Comparison of ENCODE assay signal across 1 cellular context in genomic region chr14:95515523-95516517, GRCh38.
TF ChIP-seq lines count a peak whose summit lies in the region.

No MANE protein-coding gene starts in this region.

TF ChIP-seq in HepG2, 621 proteins besides CTCF, POLR2A, EP300 and RAD21 (continued from another document and continues in another):
- no peak for TF ChIP-seq SOX6 (IDR thresholded peaks at IDR 0.05)
- peak; percentile 44 for TF ChIP-seq SOX6 (CRISPR knock-in tag; IDR thresholded peaks at IDR 0.05)
- TF ChIP-seq ZBTB33 (CRISPR knock-in tag; IDR thresholded peaks at IDR 0.05), result no peak
- no peak for TF ChIP-seq DNMT3B (CRISPR knock-in tag; conservative IDR thresholded peaks at IDR 0.05)
- no peak for TF ChIP-seq ARNTL (CRISPR knock-in tag; IDR thresholded peaks at IDR 0.05)
- TF ChIP-seq CREM (IDR thresholded peaks at IDR 0.05), result no peak
- no peak for TF ChIP-seq CREM (CRISPR knock-in tag; IDR thresholded peaks at IDR 0.05)
- peak; percentile 46 for TF ChIP-seq UBTF (CRISPR knock-in tag; IDR thresholded peaks at IDR 0.05)
- no peak for TF ChIP-seq KLF15 (CRISPR knock-in tag; IDR thresholded peaks at IDR 0.05; ENCODE audit: borderline replicate concordance)
- TF ChIP-seq NR3C1 (CRISPR knock-in tag; IDR thresholded peaks at IDR 0.05), result no peak
- no peak for TF ChIP-seq CREBL2 (CRISPR knock-in tag; IDR thresholded peaks at IDR 0.05; ENCODE audit: borderline replicate concordance)
- TF ChIP-seq ISL2 (CRISPR knock-in tag; IDR thresholded peaks at IDR 0.05), result 0 out of 2 replicates have a peak, but pooled peaks have one; percentile 48
- no peak for TF ChIP-seq MYPOP (CRISPR knock-in tag; IDR thresholded peaks at IDR 0.05)
- no peak for TF ChIP-seq HOXA7 (CRISPR knock-in tag; IDR thresholded peaks at IDR 0.05)
- no peak for TF ChIP-seq ZFP62 (CRISPR knock-in tag; IDR thresholded peaks at IDR 0.05)
- TF ChIP-seq KLF12 (CRISPR knock-in tag; IDR thresholded peaks at IDR 0.05; ENCODE audit: borderline replicate concordance), result no peak
- TF ChIP-seq MAF1 (CRISPR knock-in tag; IDR thresholded peaks at IDR 0.05; ENCODE audit: borderline replicate concordance), result no peak
- no peak for TF ChIP-seq ZNF704 (CRISPR knock-in tag; IDR thresholded peaks at IDR 0.05; ENCODE audit: borderline replicate concordance)
- no peak for TF ChIP-seq SMC3 (IDR thresholded peaks at IDR 0.05; ENCODE audit: low read length)
- TF ChIP-seq NR1H2 (CRISPR knock-in tag; IDR thresholded peaks at IDR 0.05; ENCODE audit: borderline replicate concordance, low read depth), result no peak
- TF ChIP-seq JUNB (CRISPR knock-in tag; IDR thresholded peaks at IDR 0.05; ENCODE audit: borderline replicate concordance), result no peak
- TF ChIP-seq PAF1 (CRISPR knock-in tag; IDR thresholded peaks at IDR 0.05), result no peak
- peak; percentile 31; the same call in 1 of the 2 replicates for TF ChIP-seq NFYB (CRISPR knock-in tag; IDR thresholded peaks at IDR 0.05)
- no peak for TF ChIP-seq PPARG (CRISPR knock-in tag; conservative IDR thresholded peaks at IDR 0.05)
- TF ChIP-seq EHMT2 (IDR thresholded peaks at IDR 0.05; ENCODE audit: borderline replicate concordance, low read depth, low read length), result no peak
- TF ChIP-seq ATF3 (CRISPR knock-in tag; IDR thresholded peaks at IDR 0.05), result no peak
- TF ChIP-seq ZBTB44 (CRISPR knock-in tag; IDR thresholded peaks at IDR 0.05), result no peak
- no peak for TF ChIP-seq ZNF20 (CRISPR knock-in tag; IDR thresholded peaks at IDR 0.05)
- no peak for TF ChIP-seq NFE2 (CRISPR knock-in tag; IDR thresholded peaks at IDR 0.05)
- no peak for TF ChIP-seq PRDM15 (CRISPR knock-in tag; IDR thresholded peaks at IDR 0.05)
- TF ChIP-seq GMEB1 (CRISPR knock-in tag; IDR thresholded peaks at IDR 0.05; ENCODE audit: borderline replicate concordance), result 0 out of 2 replicates have a peak, but pooled peaks have one; percentile 23
- no peak for TF ChIP-seq PAWR (CRISPR knock-in tag; IDR thresholded peaks at IDR 0.05; ENCODE audit: borderline replicate concordance)
- no peak for TF ChIP-seq GATAD2A (CRISPR knock-in tag; IDR thresholded peaks at IDR 0.05)
- TF ChIP-seq TEAD2 (CRISPR knock-in tag; IDR thresholded peaks at IDR 0.05), result no peak
- TF ChIP-seq SNAI1 (CRISPR knock-in tag; IDR thresholded peaks at IDR 0.05; ENCODE audit: borderline replicate concordance), result peak; percentile 31; the same call in 1 of the 2 replicates
- no peak for TF ChIP-seq RFX5 (IDR thresholded peaks at IDR 0.05; ENCODE audit: low read depth, low read length)
- no peak for TF ChIP-seq ZNF614 (CRISPR knock-in tag; IDR thresholded peaks at IDR 0.05; ENCODE audit: borderline replicate concordance)
- no peak for TF ChIP-seq U2AF2 (IDR thresholded peaks at IDR 0.05; ENCODE audit: low read depth, low read length)
- TF ChIP-seq TAF1 (CRISPR knock-in tag; IDR thresholded peaks at IDR 0.05), result no peak
- no peak for TF ChIP-seq GLI4 (CRISPR knock-in tag; IDR thresholded peaks at IDR 0.05; ENCODE audit: borderline replicate concordance)
- peak; percentile 73 for TF ChIP-seq SP5 (CRISPR knock-in tag; IDR thresholded peaks at IDR 0.05; ENCODE audit: borderline replicate concordance, low read depth)
- TF ChIP-seq ARID5B (CRISPR knock-in tag; IDR thresholded peaks at IDR 0.05), result 0 out of 2 replicates have a peak, but pooled peaks have one; percentile 23
- TF ChIP-seq DMTF1 (CRISPR knock-in tag; IDR thresholded peaks at IDR 0.05), result no peak
